In the genomic region with DNA sequence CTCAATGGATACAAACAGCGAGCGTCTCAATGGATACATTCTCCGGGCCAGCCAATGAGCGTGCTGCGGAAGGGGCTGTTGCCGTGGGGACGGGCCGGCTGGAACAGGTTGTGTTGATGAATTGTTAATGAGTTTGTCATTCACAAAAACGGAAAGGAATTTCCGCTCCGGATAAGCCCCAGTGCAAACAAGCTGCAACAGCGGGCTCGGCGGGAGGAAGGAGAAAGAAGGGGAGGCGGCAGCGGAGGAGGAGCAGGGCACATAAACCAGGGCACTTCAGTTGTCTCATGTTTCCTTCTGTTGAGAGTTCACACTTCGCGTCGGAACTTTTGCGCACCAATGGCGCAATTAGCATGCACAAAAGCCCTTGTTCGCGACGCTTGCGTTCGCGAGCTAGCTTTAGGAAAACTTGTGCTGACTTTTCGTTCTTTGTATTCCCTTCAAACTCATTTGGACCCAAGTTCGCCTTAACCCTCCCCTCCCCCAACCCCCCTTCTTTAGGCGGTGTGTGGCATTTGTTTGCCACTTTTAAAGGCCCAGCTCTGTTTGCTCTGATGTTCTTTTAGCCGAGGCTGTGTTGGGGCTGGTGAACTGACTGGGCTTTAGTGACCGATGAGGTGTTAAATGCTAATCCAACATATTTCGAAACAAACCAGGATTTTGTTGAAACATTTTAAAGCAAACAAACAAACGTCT, we compare ENCODE assay signal across 1 cellular context.
A peak's percentile ranks its signal among the peaks of the same experiment; 100 is the strongest.
TF ChIP-seq lines count a peak whose summit lies in the region.

A gene with protein sequence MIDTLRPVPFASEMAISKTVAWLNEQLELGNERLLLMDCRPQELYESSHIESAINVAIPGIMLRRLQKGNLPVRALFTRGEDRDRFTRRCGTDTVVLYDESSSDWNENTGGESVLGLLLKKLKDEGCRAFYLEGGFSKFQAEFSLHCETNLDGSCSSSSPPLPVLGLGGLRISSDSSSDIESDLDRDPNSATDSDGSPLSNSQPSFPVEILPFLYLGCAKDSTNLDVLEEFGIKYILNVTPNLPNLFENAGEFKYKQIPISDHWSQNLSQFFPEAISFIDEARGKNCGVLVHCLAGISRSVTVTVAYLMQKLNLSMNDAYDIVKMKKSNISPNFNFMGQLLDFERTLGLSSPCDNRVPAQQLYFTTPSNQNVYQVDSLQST (minus strand): TSS at position 10 of the 696 bp plus-strand sequence. CDS start 462 bp downstream, outside the sequence.

TF ChIP-seq in HepG2, 621 proteins besides CTCF, POLR2A, EP300 and RAD21 (continued from another document and continues in another):
- TF ChIP-seq, protein P1, sequence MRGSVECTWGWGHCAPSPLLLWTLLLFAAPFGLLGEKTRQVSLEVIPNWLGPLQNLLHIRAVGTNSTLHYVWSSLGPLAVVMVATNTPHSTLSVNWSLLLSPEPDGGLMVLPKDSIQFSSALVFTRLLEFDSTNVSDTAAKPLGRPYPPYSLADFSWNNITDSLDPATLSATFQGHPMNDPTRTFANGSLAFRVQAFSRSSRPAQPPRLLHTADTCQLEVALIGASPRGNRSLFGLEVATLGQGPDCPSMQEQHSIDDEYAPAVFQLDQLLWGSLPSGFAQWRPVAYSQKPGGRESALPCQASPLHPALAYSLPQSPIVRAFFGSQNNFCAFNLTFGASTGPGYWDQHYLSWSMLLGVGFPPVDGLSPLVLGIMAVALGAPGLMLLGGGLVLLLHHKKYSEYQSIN (CRISPR knock-in tag; IDR thresholded peaks at IDR 0.05; ENCODE audit: borderline replicate concordance): peak; percentile 90; the same call in 1 of the 2 replicates
- no peak for TF ChIP-seq ZNF484 (CRISPR knock-in tag; IDR thresholded peaks at IDR 0.05; ENCODE audit: borderline replicate concordance, low read depth)
- TF ChIP-seq NCOA2 (CRISPR knock-in tag; IDR thresholded peaks at IDR 0.05): peak; percentile 93
- TF ChIP-seq SMAD1 (CRISPR knock-in tag; IDR thresholded peaks at IDR 0.05; ENCODE audit: borderline replicate concordance, low read depth): no peak
- no peak for TF ChIP-seq ZNF251 (CRISPR knock-in tag; IDR thresholded peaks at IDR 0.05)
- no peak for TF ChIP-seq ZFAT (CRISPR knock-in tag; conservative IDR thresholded peaks at IDR 0.05)
- TF ChIP-seq, protein P2, sequence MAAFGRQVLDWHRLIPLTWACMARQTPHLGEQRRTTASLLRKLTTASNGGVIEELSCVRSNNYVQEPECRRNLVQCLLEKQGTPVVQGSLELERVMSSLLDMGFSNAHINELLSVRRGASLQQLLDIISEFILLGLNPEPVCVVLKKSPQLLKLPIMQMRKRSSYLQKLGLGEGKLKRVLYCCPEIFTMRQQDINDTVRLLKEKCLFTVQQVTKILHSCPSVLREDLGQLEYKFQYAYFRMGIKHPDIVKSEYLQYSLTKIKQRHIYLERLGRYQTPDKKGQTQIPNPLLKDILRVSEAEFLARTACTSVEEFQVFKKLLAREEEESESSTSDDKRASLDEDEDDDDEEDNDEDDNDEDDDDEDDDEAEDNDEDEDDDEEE (CRISPR knock-in tag; IDR thresholded peaks at IDR 0.05): no peak
- TF ChIP-seq SYNCRIP (IDR thresholded peaks at IDR 0.05; ENCODE audit: insufficient read depth, low read depth, low read length): no peak
- 0 out of 2 replicates have a peak, but pooled peaks have one; percentile 34 for TF ChIP-seq ZNF777 (CRISPR knock-in tag; IDR thresholded peaks at IDR 0.05)
- peak; percentile 43; the same call in 1 of the 2 replicates for TF ChIP-seq ZSCAN9 (CRISPR knock-in tag; IDR thresholded peaks at IDR 0.05; ENCODE audit: borderline replicate concordance)
- TF ChIP-seq ZFP36L2 (CRISPR knock-in tag; IDR thresholded peaks at IDR 0.05): peak; percentile 40; the same call in 1 of the 2 replicates
- no peak; the same call in 1 of the 2 replicates for TF ChIP-seq ATF7-NPFF (CRISPR knock-in tag; IDR thresholded peaks at IDR 0.05; ENCODE audit: low read depth)
- TF ChIP-seq ZC3H13 (CRISPR knock-in tag; IDR thresholded peaks at IDR 0.05): no peak
- 0 out of 2 replicates have a peak, but pooled peaks have one; percentile 16 for TF ChIP-seq RCOR2 (CRISPR knock-in tag; IDR thresholded peaks at IDR 0.05)
- 0 out of 2 replicates have a peak, but pooled peaks have one; percentile 51 for TF ChIP-seq ZNF761 (CRISPR knock-in tag; conservative IDR thresholded peaks at IDR 0.05)
- TF ChIP-seq ZNF839 (CRISPR knock-in tag; IDR thresholded peaks at IDR 0.05; ENCODE audit: borderline replicate concordance): no peak
- no peak for TF ChIP-seq ELF4 (CRISPR knock-in tag; IDR thresholded peaks at IDR 0.05; ENCODE audit: borderline replicate concordance)
- no peak for TF ChIP-seq ZNF460 (CRISPR knock-in tag; IDR thresholded peaks at IDR 0.05; ENCODE audit: borderline replicate concordance)
- peak; percentile 60; the same call in 1 of the 2 replicates for TF ChIP-seq ZBTB38 (CRISPR knock-in tag; IDR thresholded peaks at IDR 0.05)
- no peak; the same call in 1 of the 2 replicates for TF ChIP-seq ZFY (CRISPR knock-in tag; IDR thresholded peaks at IDR 0.05)
- no peak for TF ChIP-seq SUZ12 (IDR thresholded peaks at IDR 0.05; ENCODE audit: low read depth, low read length)
- no peak for TF ChIP-seq SRSF9 (IDR thresholded peaks at IDR 0.05; ENCODE audit: borderline replicate concordance, insufficient read depth, low read depth, low read length, poor library complexity, severe bottlenecking)
- 0 out of 2 replicates have a peak, but pooled peaks have one; percentile 17 for TF ChIP-seq FLYWCH1 (CRISPR knock-in tag; IDR thresholded peaks at IDR 0.05)
- no peak for TF ChIP-seq RBM22 (optimal IDR thresholded peaks at IDR 0.05; ENCODE audit: low read length)
- peak; percentile 14; the same call in 1 of the 2 replicates for TF ChIP-seq POLR2G (IDR thresholded peaks at IDR 0.05; ENCODE audit: low read depth, low read length)
- TF ChIP-seq, protein P3, sequence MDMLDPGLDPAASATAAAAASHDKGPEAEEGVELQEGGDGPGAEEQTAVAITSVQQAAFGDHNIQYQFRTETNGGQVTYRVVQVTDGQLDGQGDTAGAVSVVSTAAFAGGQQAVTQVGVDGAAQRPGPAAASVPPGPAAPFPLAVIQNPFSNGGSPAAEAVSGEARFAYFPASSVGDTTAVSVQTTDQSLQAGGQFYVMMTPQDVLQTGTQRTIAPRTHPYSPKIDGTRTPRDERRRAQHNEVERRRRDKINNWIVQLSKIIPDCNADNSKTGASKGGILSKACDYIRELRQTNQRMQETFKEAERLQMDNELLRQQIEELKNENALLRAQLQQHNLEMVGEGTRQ (IDR thresholded peaks at IDR 0.05; ENCODE audit: low read depth, low read length): no peak
- TF ChIP-seq, protein P3 (CRISPR knock-in tag; IDR thresholded peaks at IDR 0.05; ENCODE audit: borderline replicate concordance): 0 out of 2 replicates have a peak, but pooled peaks have one; percentile 25
- TF ChIP-seq THAP11 (CRISPR knock-in tag; IDR thresholded peaks at IDR 0.05): peak; percentile 60; the same call in 1 of the 2 replicates
- TF ChIP-seq HDAC1 (CRISPR knock-in tag; IDR thresholded peaks at IDR 0.05): peak; percentile 70
- TF ChIP-seq ZNF605 (CRISPR knock-in tag; IDR thresholded peaks at IDR 0.05): peak; percentile 50
- TF ChIP-seq ZNF350 (CRISPR knock-in tag; IDR thresholded peaks at IDR 0.05; ENCODE audit: borderline replicate concordance, low read depth): peak; percentile 83
- TF ChIP-seq, protein P4, sequence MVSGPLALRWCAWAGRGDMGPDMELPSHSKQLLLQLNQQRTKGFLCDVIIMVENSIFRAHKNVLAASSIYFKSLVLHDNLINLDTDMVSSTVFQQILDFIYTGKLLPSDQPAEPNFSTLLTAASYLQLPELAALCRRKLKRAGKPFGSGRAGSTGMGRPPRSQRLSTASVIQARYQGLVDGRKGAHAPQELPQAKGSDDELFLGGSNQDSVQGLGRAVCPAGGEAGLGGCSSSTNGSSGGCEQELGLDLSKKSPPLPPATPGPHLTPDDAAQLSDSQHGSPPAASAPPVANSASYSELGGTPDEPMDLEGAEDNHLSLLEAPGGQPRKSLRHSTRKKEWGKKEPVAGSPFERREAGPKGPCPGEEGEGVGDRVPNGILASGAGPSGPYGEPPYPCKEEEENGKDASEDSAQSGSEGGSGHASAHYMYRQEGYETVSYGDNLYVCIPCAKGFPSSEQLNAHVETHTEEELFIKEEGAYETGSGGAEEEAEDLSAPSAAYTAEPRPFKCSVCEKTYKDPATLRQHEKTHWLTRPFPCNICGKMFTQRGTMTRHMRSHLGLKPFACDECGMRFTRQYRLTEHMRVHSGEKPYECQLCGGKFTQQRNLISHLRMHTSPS (CRISPR knock-in tag; IDR thresholded peaks at IDR 0.05; ENCODE audit: low read depth): peak; percentile 74; the same call in 1 of the 2 replicates
- TF ChIP-seq, protein P5, sequence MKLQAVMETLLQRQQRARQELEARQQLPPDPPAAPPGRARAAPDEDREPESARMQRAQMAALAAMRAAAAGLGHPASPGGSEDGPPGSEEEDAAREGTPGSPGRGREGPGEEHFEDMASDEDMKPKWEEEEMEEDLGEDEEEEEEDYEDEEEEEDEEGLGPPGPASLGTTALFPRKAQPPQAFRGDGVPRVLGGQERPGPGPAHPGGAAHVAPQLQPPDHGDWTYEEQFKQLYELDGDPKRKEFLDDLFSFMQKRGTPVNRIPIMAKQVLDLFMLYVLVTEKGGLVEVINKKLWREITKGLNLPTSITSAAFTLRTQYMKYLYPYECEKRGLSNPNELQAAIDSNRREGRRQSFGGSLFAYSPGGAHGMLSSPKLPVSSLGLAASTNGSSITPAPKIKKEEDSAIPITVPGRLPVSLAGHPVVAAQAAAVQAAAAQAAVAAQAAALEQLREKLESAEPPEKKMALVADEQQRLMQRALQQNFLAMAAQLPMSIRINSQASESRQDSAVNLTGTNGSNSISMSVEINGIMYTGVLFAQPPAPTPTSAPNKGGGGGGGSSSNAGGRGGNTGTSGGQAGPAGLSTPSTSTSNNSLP (IDR thresholded peaks at IDR 0.05; ENCODE audit: low read depth, low read length): peak; percentile 86
- TF ChIP-seq ETV5 (CRISPR knock-in tag; IDR thresholded peaks at IDR 0.05; ENCODE audit: borderline replicate concordance): peak; percentile 100
- TF ChIP-seq SP140L (CRISPR knock-in tag; IDR thresholded peaks at IDR 0.05; ENCODE audit: borderline replicate concordance): no peak
- TF ChIP-seq, protein P6, sequence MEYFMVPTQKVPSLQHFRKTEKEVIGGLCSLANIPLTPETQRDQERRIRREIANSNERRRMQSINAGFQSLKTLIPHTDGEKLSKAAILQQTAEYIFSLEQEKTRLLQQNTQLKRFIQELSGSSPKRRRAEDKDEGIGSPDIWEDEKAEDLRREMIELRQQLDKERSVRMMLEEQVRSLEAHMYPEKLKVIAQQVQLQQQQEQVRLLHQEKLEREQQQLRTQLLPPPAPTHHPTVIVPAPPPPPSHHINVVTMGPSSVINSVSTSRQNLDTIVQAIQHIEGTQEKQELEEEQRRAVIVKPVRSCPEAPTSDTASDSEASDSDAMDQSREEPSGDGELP (IDR thresholded peaks at IDR 0.05; ENCODE audit: borderline replicate concordance, low read depth): peak; percentile 81; the same call in 1 of the 2 replicates
- 0 out of 2 replicates have a peak, but pooled peaks have one; percentile 20 for TF ChIP-seq SIN3A (IDR thresholded peaks at IDR 0.05; ENCODE audit: borderline replicate concordance, low read depth, low read length)
- peak; percentile 72 for TF ChIP-seq YEATS4 (CRISPR knock-in tag; IDR thresholded peaks at IDR 0.05; ENCODE audit: borderline replicate concordance)
- TF ChIP-seq ZNF75D (CRISPR knock-in tag; IDR thresholded peaks at IDR 0.05; ENCODE audit: borderline replicate concordance): no peak
- no peak for TF ChIP-seq ZSCAN20 (CRISPR knock-in tag; IDR thresholded peaks at IDR 0.05; ENCODE audit: borderline replicate concordance)
- TF ChIP-seq, protein P7, sequence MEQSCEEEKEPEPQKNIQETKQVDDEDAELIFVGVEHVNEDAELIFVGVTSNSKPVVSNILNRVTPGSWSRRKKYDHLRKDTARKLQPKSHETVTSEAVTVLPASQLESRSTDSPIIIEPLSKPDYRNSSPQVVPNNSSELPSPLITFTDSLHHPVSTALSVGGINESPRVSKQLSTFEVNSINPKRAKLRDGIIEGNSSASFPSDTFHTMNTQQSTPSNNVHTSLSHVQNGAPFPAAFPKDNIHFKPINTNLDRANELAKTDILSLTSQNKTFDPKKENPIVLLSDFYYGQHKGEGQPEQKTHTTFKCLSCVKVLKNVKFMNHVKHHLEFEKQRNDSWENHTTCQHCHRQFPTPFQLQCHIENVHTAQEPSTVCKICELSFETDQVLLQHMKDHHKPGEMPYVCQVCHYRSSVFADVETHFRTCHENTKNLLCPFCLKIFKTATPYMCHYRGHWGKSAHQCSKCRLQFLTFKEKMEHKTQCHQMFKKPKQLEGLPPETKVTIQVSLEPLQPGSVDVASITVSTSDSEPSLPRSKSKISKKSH (CRISPR knock-in tag; IDR thresholded peaks at IDR 0.05; ENCODE audit: borderline replicate concordance): peak; percentile 80; the same call in 1 of the 2 replicates
- peak; percentile 30; the same call in 1 of the 2 replicates for TF ChIP-seq NFKB2 (CRISPR knock-in tag; IDR thresholded peaks at IDR 0.05; ENCODE audit: borderline replicate concordance)
- TF ChIP-seq ZNF230 (CRISPR knock-in tag; IDR thresholded peaks at IDR 0.05): no peak
- TF ChIP-seq SRSF4 (IDR thresholded peaks at IDR 0.05; ENCODE audit: low read depth, low read length, poor library complexity, severe bottlenecking): no peak
- TF ChIP-seq, protein P8, sequence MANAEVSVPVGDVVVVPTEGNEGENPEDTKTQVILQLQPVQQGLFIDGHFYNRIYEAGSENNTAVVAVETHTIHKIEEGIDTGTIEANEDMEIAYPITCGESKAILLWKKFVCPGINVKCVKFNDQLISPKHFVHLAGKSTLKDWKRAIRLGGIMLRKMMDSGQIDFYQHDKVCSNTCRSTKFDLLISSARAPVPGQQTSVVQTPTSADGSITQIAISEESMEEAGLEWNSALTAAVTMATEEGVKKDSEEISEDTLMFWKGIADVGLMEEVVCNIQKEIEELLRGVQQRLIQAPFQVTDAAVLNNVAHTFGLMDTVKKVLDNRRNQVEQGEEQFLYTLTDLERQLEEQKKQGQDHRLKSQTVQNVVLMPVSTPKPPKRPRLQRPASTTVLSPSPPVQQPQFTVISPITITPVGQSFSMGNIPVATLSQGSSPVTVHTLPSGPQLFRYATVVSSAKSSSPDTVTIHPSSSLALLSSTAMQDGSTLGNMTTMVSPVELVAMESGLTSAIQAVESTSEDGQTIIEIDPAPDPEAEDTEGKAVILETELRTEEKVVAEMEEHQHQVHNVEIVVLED (CRISPR knock-in tag; IDR thresholded peaks at IDR 0.05; ENCODE audit: borderline replicate concordance): no peak; the same call in 1 of the 2 replicates
